ENCODE assay signal across 13 cellular contexts in the genomic region with DNA sequence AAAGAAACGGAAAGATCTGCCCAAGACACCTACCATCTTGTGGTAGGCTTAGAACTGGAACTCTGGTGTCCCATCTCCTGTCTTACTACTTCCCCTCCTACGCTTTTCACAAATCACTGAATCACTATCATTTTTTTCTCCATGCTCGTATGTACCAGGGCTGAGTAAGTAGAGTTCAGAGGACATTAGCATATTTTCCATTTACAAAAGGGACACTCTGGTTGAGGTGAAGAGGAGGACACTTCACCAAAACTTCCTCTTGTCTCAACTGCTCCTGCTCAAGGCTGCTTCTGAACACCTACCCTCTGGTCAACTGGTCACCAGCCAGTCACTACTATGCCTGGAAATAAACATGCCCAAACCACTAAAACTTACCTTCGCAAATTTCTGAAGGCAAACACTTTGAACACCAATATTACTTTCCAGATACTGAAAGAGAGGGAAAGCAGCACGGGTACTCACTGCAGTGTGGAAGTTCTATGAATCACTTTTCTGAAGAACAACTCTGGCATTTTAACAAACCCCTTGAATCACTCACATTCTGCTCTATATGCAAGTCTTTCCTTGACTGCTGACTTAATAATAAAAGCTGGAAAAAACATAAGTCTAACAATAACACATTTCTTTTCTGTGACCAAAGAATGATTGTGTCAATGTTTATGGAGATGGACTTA.
DNase-seq lines count a peak whose midpoint lies in the region; ATAC-seq and TF ChIP-seq lines count a peak whose summit lies in the region.
"Had no signal": no experiment of that assay in that cellular context is flagged by ENCODE, and none has a peak within 500 bp of the region (broad histone marks: within the 10 kb centered on the region; RNA-seq: fewer than 3 reads in every experiment).

No MANE protein-coding gene starts in this region.

- no peak overlapping the region for H4K91ac ChIP-seq in mesenchymal stem cell (ENCODE audit: low read length)

- H3K9me3 ChIP-seq in mesenchymal stem cell (ENCODE audit: control insufficient read depth, low read length), result no peaks in the 10 kb centered on the region
- H3K9me3 ChIP-seq: neutrophil had no signal

- peak overlapping the region; percentile 54 to 72 for H3K18ac ChIP-seq in mesenchymal stem cell (ENCODE audit: low read depth in 1 of 2, low read length in 2 of 2)

- 79% methylated on average over 5 of the region's 5 CpGs for whole genome bisulfite sequencing in mesenchymal stem cell

- no peak overlapping the region for H2BK15ac ChIP-seq in mesenchymal stem cell (ENCODE audit: low read depth, poor library complexity, severe bottlenecking)

- H2BK12ac ChIP-seq in mesenchymal stem cell (ENCODE audit: low read length in 2 of 2), result no peak overlapping the region

- H3K14ac ChIP-seq in mesenchymal stem cell (ENCODE audit: low read length in 2 of 2), result no peak overlapping the region

- no peak overlapping the region for H2BK120ac ChIP-seq in mesenchymal stem cell (ENCODE audit: low read depth, low read length)

- no peak overlapping the region for H3K4me2 ChIP-seq in mesenchymal stem cell (ENCODE audit: low read length, poor library complexity, severe bottlenecking)

- no peak overlapping the region for H2AK5ac ChIP-seq in mesenchymal stem cell (ENCODE audit: low read length, severe bottlenecking)

- H2AFZ ChIP-seq in mesenchymal stem cell (ENCODE audit: low read depth, low read length), result no peak overlapping the region

- no peaks in the 10 kb centered on the region for H3K79me1 ChIP-seq in mesenchymal stem cell (replicated peaks; ENCODE audit: low read length, poor library complexity, severe bottlenecking)

- no peak overlapping the region for H3K23ac ChIP-seq in mesenchymal stem cell (ENCODE audit: low read length in 2 of 2)

- H3K4me1 ChIP-seq in mesenchymal stem cell (ENCODE audit: control insufficient read depth, insufficient read depth, low read depth, low read length), result no peaks in the 10 kb centered on the region

- no peak overlapping the region for H3K27ac ChIP-seq in mesenchymal stem cell (ENCODE audit: low read length, poor library complexity, severe bottlenecking)
- H3K27ac ChIP-seq: neutrophil, WERI-Rb-1 had no signal

- no peaks in the 10 kb centered on the region for H3K27me3 ChIP-seq in mesenchymal stem cell (ENCODE audit: control insufficient read depth in 1 of 2, insufficient read depth in 1 of 2, low read length in 2 of 2)
- H3K27me3 ChIP-seq: neutrophil had no signal

- no peak overlapping the region for H3K4ac ChIP-seq in mesenchymal stem cell (ENCODE audit: low read depth in 1 of 2, low read length in 2 of 2)

- H3K4me3 ChIP-seq in astrocyte of the cerebellum (ENCODE audit: low read depth, low read length), result no peak overlapping the region
- H3K4me3 ChIP-seq in mesenchymal stem cell (ENCODE audit: insufficient read depth in 1 of 2, low read depth in 1 of 2, low read length in 2 of 2), result no peak overlapping the region

- H3K9ac ChIP-seq in mesenchymal stem cell (ENCODE audit: low read length), result no peak overlapping the region

- in situ Hi-C loops in astrocyte of the cerebellum (cut with HindIII; ENCODE audit: low sequenced_read_pairs), result no loop called here

- H2BK5ac ChIP-seq in mesenchymal stem cell (ENCODE audit: low read depth, low read length, poor library complexity, severe bottlenecking), result no peak overlapping the region

- POLR2A ChIA-PET in GM10248 (lab: Yijun Ruan, JAX), result interaction anchor here (0.5 to 0.7 kb wide), 2 partner anchors 27 to 124 kb away, joined by 3 to 4 read pairs; no protein-coding TSS in a partner anchor

- no peak for TF ChIP-seq CTCF in GM10248 (IDR thresholded peaks at IDR 0.05; ENCODE audit: control extremely low read depth, extremely low read depth, low read depth, missing control alignments)
- TF ChIP-seq CTCF in astrocyte of the cerebellum (IDR thresholded peaks at IDR 0.05; ENCODE audit: low read depth, low read length, missing control alignments), result no peak

- CTCF ChIA-PET in GM10248 (lab: Yijun Ruan, JAX), result interaction anchor here (1.2 to 3.0 kb wide), 5 partner anchors 8 to 59 kb away, joined by 3 to 10 read pairs (median 4); no protein-coding TSS in a partner anchor

- DNase-seq in GM10248 (ENCODE audit: extremely low spot score) (peak; percentile 26), HCEC 1CT (peak; percentile 66), astrocyte of the cerebellum (ENCODE audit: low read depth) (peak; percentile 34), mesenchymal stem cell (no peak), NCI-H69 (lab: John Stamatoyannopoulos, UW) (no peak), KG1 (lab: John Stamatoyannopoulos, UW) (no peak), DMS 273 treated with DMSO at 0.1 percent for 48 hours (lab: John Stamatoyannopoulos, UW) (no peak)
- DNase-seq: left colon, NCI-H226, RPMI8226, WERI-Rb-1 had no signal

- no peak overlapping the region for H4K8ac ChIP-seq in mesenchymal stem cell (ENCODE audit: low read length)

- no peak for ATAC-seq in HG02759 (IDR thresholded peaks at IDR 0.05; ENCODE audit: unreplicated experiment)
- ATAC-seq: left colon had no signal

- H3K36me3 ChIP-seq in mesenchymal stem cell (ENCODE audit: control insufficient read depth in 1 of 2, insufficient read depth in 2 of 2, low read depth in 1 of 2, low read length in 2 of 2), result peaks cover 2 to 12% of the 10 kb centered on the region in 2 experiments
- H3K36me3 ChIP-seq: WERI-Rb-1 had no signal

Comparison
In these comparisons a context has a peak if more than half of its experiments do, and no peak if none do; other contexts are left out.
1. DNase-seq: peak in GM10248 (single experiment), HCEC 1CT (single experiment) and astrocyte of the cerebellum (single experiment); none in mesenchymal stem cell (single experiment), NCI-H69 (single experiment), KG1 (single experiment) and DMS 273 treated with DMSO at 0.1 percent for 48 hours (single experiment).